1 cellular context compared by ENCODE assay signal in genomic region chr2:235598026-235598425, GRCh38.
TF ChIP-seq lines count a peak whose summit lies in the region.

No MANE protein-coding gene starts in this region.

TF ChIP-seq in WTC11, 78 proteins besides CTCF, POLR2A, EP300 and RAD21 (continued from another document):
- no peak for TF ChIP-seq USF1 (CRISPR knock-in tag; IDR thresholded peaks at IDR 0.05)
- TF ChIP-seq JAZF1 (CRISPR knock-in tag; IDR thresholded peaks at IDR 0.05): no peak
- no peak for TF ChIP-seq ELF4 (CRISPR knock-in tag; IDR thresholded peaks at IDR 0.05; ENCODE audit: low read depth)
- TF ChIP-seq TEAD1 (CRISPR knock-in tag; IDR thresholded peaks at IDR 0.05): no peak
- no peak for TF ChIP-seq RELA (CRISPR knock-in tag; IDR thresholded peaks at IDR 0.05; ENCODE audit: borderline replicate concordance)
- TF ChIP-seq, protein P1, sequence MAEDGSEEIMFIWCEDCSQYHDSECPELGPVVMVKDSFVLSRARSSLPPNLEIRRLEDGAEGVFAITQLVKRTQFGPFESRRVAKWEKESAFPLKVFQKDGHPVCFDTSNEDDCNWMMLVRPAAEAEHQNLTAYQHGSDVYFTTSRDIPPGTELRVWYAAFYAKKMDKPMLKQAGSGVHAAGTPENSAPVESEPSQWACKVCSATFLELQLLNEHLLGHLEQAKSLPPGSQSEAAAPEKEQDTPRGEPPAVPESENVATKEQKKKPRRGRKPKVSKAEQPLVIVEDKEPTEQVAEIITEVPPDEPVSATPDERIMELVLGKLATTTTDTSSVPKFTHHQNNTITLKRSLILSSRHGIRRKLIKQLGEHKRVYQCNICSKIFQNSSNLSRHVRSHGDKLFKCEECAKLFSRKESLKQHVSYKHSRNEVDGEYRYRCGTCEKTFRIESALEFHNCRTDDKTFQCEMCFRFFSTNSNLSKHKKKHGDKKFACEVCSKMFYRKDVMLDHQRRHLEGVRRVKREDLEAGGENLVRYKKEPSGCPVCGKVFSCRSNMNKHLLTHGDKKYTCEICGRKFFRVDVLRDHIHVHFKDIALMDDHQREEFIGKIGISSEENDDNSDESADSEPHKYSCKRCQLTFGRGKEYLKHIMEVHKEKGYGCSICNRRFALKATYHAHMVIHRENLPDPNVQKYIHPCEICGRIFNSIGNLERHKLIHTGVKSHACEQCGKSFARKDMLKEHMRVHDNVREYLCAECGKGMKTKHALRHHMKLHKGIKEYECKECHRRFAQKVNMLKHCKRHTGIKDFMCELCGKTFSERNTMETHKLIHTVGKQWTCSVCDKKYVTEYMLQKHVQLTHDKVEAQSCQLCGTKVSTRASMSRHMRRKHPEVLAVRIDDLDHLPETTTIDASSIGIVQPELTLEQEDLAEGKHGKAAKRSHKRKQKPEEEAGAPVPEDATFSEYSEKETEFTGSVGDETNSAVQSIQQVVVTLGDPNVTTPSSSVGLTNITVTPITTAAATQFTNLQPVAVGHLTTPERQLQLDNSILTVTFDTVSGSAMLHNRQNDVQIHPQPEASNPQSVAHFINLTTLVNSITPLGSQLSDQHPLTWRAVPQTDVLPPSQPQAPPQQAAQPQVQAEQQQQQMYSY (CRISPR knock-in tag; IDR thresholded peaks at IDR 0.05): no peak
- TF ChIP-seq, protein P2, sequence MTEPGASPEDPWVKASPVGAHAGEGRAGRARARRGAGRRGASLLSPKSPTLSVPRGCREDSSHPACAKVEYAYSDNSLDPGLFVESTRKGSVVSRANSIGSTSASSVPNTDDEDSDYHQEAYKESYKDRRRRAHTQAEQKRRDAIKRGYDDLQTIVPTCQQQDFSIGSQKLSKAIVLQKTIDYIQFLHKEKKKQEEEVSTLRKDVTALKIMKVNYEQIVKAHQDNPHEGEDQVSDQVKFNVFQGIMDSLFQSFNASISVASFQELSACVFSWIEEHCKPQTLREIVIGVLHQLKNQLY (CRISPR knock-in tag; IDR thresholded peaks at IDR 0.05): no peak
- TF ChIP-seq ZNF425 (CRISPR knock-in tag; conservative IDR thresholded peaks at IDR 0.05): no peak
- TF ChIP-seq, protein P3, sequence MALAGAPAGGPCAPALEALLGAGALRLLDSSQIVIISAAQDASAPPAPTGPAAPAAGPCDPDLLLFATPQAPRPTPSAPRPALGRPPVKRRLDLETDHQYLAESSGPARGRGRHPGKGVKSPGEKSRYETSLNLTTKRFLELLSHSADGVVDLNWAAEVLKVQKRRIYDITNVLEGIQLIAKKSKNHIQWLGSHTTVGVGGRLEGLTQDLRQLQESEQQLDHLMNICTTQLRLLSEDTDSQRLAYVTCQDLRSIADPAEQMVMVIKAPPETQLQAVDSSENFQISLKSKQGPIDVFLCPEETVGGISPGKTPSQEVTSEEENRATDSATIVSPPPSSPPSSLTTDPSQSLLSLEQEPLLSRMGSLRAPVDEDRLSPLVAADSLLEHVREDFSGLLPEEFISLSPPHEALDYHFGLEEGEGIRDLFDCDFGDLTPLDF (CRISPR knock-in tag; IDR thresholded peaks at IDR 0.05): no peak
- TF ChIP-seq ZNF263 (CRISPR knock-in tag; IDR thresholded peaks at IDR 0.05; ENCODE audit: low read depth): no peak
- no peak for TF ChIP-seq ZNF138 (CRISPR knock-in tag; conservative IDR thresholded peaks at IDR 0.05)
- TF ChIP-seq, protein P4, sequence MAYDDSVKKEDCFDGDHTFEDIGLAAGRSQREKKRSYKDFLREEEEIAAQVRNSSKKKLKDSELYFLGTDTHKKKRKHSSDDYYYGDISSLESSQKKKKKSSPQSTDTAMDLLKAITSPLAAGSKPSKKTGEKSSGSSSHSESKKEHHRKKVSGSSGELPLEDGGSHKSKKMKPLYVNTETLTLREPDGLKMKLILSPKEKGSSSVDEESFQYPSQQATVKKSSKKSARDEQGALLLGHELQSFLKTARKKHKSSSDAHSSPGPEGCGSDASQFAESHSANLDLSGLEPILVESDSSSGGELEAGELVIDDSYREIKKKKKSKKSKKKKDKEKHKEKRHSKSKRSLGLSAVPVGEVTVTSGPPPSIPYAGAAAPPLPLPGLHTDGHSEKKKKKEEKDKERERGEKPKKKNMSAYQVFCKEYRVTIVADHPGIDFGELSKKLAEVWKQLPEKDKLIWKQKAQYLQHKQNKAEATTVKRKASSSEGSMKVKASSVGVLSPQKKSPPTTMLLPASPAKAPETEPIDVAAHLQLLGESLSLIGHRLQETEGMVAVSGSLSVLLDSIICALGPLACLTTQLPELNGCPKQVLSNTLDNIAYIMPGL (CRISPR knock-in tag; IDR thresholded peaks at IDR 0.05): no peak
